17 cellular contexts compared by ENCODE assay signal in the genomic region with DNA sequence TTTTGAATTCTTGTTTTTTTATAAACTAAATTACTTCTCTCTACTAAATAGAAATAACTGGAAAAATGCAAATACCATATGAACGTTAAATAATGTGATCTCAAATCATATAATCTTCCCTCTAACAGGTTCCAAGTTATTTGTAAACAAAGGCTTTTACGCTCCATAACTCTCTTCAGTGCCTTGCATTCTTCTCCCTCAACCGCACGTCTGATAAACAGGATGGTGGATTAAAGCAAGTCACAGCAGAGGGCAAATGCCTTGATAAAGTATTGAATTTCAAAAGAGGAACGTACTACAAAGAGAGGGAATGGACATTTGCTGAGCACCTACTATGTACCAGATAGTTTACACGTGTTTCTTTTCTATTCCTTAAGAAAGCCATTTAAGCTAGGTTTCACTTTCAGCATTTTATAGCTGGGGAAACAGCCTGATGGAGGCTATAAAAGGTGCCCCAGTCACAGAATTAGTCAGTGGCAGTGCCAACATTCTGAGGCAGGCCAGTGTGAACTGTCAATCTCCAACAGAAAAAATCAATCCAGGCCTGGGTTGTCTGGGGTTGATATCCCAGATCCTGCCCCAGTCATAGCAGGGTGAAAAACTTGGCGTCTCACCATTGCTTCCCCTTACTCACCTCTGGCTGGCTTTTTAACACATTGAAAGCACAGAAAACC.
"Had no signal": no experiment of that assay in that cellular context is flagged by ENCODE, and none has a peak within 500 bp of the region (broad histone marks: within the 10 kb centered on the region; RNA-seq: fewer than 3 reads in every experiment).

No MANE protein-coding gene starts in this region.

- H3K4me3 ChIP-seq: dorsolateral prefrontal cortex, gastrocnemius medialis, heart right ventricle, neural progenitor cell, ovary, thoracic aorta, uterus had no signal

- FAIRE-seq: keratinocyte had no signal

- H2AFZ ChIP-seq: neural progenitor cell had no signal

- H3K36me3 ChIP-seq: ovary, uterus had no signal

- H3K9ac ChIP-seq: neural progenitor cell had no signal

- H3K4me1 ChIP-seq: gastrocnemius medialis, neural progenitor cell, uterus had no signal

- ATAC-seq: activated CD4-positive, CD25-positive, alpha-beta regulatory T cell treated with anti-CD3 and anti-CD28 coated beads, Interleukin-2, amount 50 U/mL, for 24 hours; gastrocnemius medialis; heart right ventricle; stimulated activated naive CD8-positive, alpha-beta T cell treated with anti-CD3 and anti-CD28 coated beads, Interleukin-15, amount 100 ng/mL, for 72 hours had no signal

- H3K4me2 ChIP-seq: neural progenitor cell had no signal

- H3K27me3 ChIP-seq: dorsolateral prefrontal cortex, gastrocnemius medialis, heart right ventricle, neural progenitor cell, ovary, uterus had no signal

- H3K27ac ChIP-seq: dorsolateral prefrontal cortex, gastrocnemius medialis, heart right ventricle, neural progenitor cell, ovary, thoracic aorta, uterus had no signal

- H3K9me3 ChIP-seq: gastrocnemius medialis, heart right ventricle, ovary, thoracic aorta, uterus had no signal

- DNase-seq: activated effector memory CD4-positive, alpha-beta T cell treated with Interleukin-2 at 50 U/mL for 16 hours; activated naive CD8-positive, alpha-beta T cell treated with anti-CD3 and anti-CD28 coated beads for 36 hours; activated T-cell treated with anti-CD3 and anti-CD28 coated beads, Interleukin-2, amount 50 U/mL, for 24 hours; anterior cingulate cortex; cerebellar nuclear complex; dorsolateral prefrontal cortex; gastrocnemius medialis; heart right ventricle; ovary; stimulated activated CD4-positive, alpha-beta T cell treated with anti-CD3 and anti-CD28 coated beads, Interleukin-15, amount 100 ng/mL, for 24 hours; stimulated activated CD4-positive, alpha-beta T cell treated with anti-CD3 and anti-CD28 coated beads, Interleukin-4, amount 100 ng/mL, for 24 hours; stimulated activated naive CD8-positive, alpha-beta T cell treated with anti-CD3 and anti-CD28 coated beads, Interleukin-15, amount 100 ng/mL, for 72 hours; uterus had no signal
